9 cellular contexts compared by ENCODE assay signal in genomic region chr18:34222025-34222395, GRCh38. TPM values are rescaled to one million over a fixed set of nuclear protein-coding genes. Genes with fewer than 3 reads are reported as not detected.
A peak's percentile ranks its signal among the peaks of the same experiment; 100 is the strongest.
DNase-seq lines count a peak whose midpoint lies in the region; ATAC-seq, FAIRE-seq and TF ChIP-seq lines count a peak whose summit lies in the region.
"Had no signal": no experiment of that assay in that cellular context is flagged by ENCODE, and none has a peak within 500 bp of the region (broad histone marks: within the 10 kb centered on the region; RNA-seq: fewer than 3 reads in every experiment).

No MANE protein-coding gene starts in this region.

- FAIRE-seq in A549 (lab: Jason Lieb, UNC): no peak

- DNase-seq in A549 (ENCODE audit: low read depth in 1 of 2, low spot score in 1 of 2) (no peak), adipocyte (ENCODE audit: low read depth) (no peak), left kidney (ENCODE audit: low read depth, low spot score) (peak; percentile 56), tibial nerve (ENCODE audit: low spot score in 2 of 2) (no peak), RKO (ENCODE audit: low spot score) (no peak)

- no peaks in the 10 kb centered on the region for H3K4me1 ChIP-seq in A549
- peaks cover 19% of the 10 kb centered on the region for H3K4me1 ChIP-seq in adipocyte (ENCODE audit: control insufficient read depth, insufficient read depth, low read length)
- H3K4me1 ChIP-seq in tibial nerve: peaks cover 0 to 37% (median 17%) of the 10 kb centered on the region in 4 donors

- TF ChIP-seq RAD21 in A549 (conservative IDR thresholded peaks at IDR 0.05 in 1 of 2, IDR thresholded peaks at IDR 0.05 in 1 of 2): no peak

- ATAC-seq in A549 (0 out of 6 replicates have a peak, but pooled peaks of 1 of the 2 experiments have one; percentile 24), HG02852 (IDR thresholded peaks at IDR 0.05; ENCODE audit: unreplicated experiment) (peak; percentile 14), HG02610 (IDR thresholded peaks at IDR 0.05; ENCODE audit: unreplicated experiment) (no peak), HG03108 (IDR thresholded peaks at IDR 0.05; ENCODE audit: unreplicated experiment) (no peak)

- POLR2A ChIA-PET in A549 (lab: Yijun Ruan, JAX): no interaction called here

- no peak overlapping the region for H3K9ac ChIP-seq in adipocyte (ENCODE audit: low read length)

- peak overlapping the region; percentile 59 for H3K4me2 ChIP-seq in A549

- no peaks in the 10 kb centered on the region for H3K36me3 ChIP-seq in adipocyte (ENCODE audit: control insufficient read depth, insufficient read depth, low read length, severe bottlenecking)
- no peaks in the 10 kb centered on the region for H3K36me3 ChIP-seq in tibial nerve

- TF ChIP-seq EP300 in A549 (IDR thresholded peaks at IDR 0.05) (no peak), tibial nerve (IDR thresholded peaks at IDR 0.05) (no peak)

- no peak for TF ChIP-seq CTCF in A549 (IDR thresholded peaks at IDR 0.05)
- TF ChIP-seq CTCF in tibial nerve (IDR thresholded peaks at IDR 0.05): no peak

- H3K9me3 ChIP-seq in A549 (no peaks in the 10 kb centered on the region), adipocyte (ENCODE audit: control insufficient read depth, low read length) (no peaks in the 10 kb centered on the region), tibial nerve (no peaks in the 10 kb centered on the region)

- H3K27me3 ChIP-seq in adipocyte (replicated peaks; ENCODE audit: control insufficient read depth, insufficient read depth, low read length): peaks cover 77% of the 10 kb centered on the region
- H3K27me3 ChIP-seq in tibial nerve: peaks cover 0 to 58% of the 10 kb centered on the region in 2 donors

- TF ChIP-seq POLR2A in A549 (IDR thresholded peaks at IDR 0.05; ENCODE audit: low read length): no peak
- no peak for TF ChIP-seq POLR2A in tibial nerve (IDR thresholded peaks at IDR 0.05)

- CTCF ChIA-PET in A549 (lab: Yijun Ruan, JAX): no interaction called here

- H3K27ac ChIP-seq in A549 (no peak overlapping the region), tibial nerve (no peak overlapping the region)

- peak overlapping the region; percentile 23; the same call in 1 of the 3 replicates for H3K4me3 ChIP-seq in A549
- H3K4me3 ChIP-seq in adipocyte (ENCODE audit: low read length): peak overlapping the region; percentile 74
- peak overlapping the region; percentile 18 to 48 (median 43) for H3K4me3 ChIP-seq in tibial nerve

- 4% methylated on average over 9 of the region's 11 CpGs for WGBS in A549 (ENCODE audit: missing lambda C conversion rate)
- WGBS in tibial nerve, 2 donors: 1 to 6% methylated on average over 11 of the region's 11 CpGs

TF ChIP-seq in A549, 52 proteins besides CTCF, POLR2A, EP300 and RAD21:
- TF ChIP-seq FOXS1 (CRISPR knock-in tag; IDR thresholded peaks at IDR 0.05) (no peak), SMC3 (IDR thresholded peaks at IDR 0.05) (no peak), RNF2 (IDR thresholded peaks at IDR 0.05; ENCODE audit: borderline replicate concordance, low read depth) (no peak), GATA3 (IDR thresholded peaks at IDR 0.05; ENCODE audit: borderline replicate concordance) (no peak), HOXB13 (CRISPR knock-in tag; IDR thresholded peaks at IDR 0.05; ENCODE audit: low read depth) (no peak)
- TF ChIP-seq, protein P1, sequence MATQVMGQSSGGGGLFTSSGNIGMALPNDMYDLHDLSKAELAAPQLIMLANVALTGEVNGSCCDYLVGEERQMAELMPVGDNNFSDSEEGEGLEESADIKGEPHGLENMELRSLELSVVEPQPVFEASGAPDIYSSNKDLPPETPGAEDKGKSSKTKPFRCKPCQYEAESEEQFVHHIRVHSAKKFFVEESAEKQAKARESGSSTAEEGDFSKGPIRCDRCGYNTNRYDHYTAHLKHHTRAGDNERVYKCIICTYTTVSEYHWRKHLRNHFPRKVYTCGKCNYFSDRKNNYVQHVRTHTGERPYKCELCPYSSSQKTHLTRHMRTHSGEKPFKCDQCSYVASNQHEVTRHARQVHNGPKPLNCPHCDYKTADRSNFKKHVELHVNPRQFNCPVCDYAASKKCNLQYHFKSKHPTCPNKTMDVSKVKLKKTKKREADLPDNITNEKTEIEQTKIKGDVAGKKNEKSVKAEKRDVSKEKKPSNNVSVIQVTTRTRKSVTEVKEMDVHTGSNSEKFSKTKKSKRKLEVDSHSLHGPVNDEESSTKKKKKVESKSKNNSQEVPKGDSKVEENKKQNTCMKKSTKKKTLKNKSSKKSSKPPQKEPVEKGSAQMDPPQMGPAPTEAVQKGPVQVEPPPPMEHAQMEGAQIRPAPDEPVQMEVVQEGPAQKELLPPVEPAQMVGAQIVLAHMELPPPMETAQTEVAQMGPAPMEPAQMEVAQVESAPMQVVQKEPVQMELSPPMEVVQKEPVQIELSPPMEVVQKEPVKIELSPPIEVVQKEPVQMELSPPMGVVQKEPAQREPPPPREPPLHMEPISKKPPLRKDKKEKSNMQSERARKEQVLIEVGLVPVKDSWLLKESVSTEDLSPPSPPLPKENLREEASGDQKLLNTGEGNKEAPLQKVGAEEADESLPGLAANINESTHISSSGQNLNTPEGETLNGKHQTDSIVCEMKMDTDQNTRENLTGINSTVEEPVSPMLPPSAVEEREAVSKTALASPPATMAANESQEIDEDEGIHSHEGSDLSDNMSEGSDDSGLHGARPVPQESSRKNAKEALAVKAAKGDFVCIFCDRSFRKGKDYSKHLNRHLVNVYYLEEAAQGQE (IDR thresholded peaks at IDR 0.05): no peak
TF ChIP-seq in A549: peak in this region for 0.

RNA-seq across cellular contexts. Expression of gene NOL4, which starts 2.7 kb away (rescaled TPM):
- not detected in 2 replicates for polyA plus RNA-seq in A549 (2011; rRNA removed)
- polyA plus RNA-seq in A549 (2012; cell fraction: cytosol; rRNA removed): not detected in 2 replicates
- not detected in 2 replicates for polyA plus RNA-seq in A549 (2012; cell fraction: nucleus; rRNA removed)
- not detected in 3 replicates for polyA plus RNA-seq in A549 (2017; fragmentation: RNase III; extraction: RNeasy Plus Mini Kit Qiagen cat#74134 plus additional on column Dnase treatment)
- polyA minus RNA-seq in A549 (2011; rRNA and poly(A)+ RNA removed): not detected in 2 replicates
- not detected for total RNA-seq in tibial nerve
- total RNA-seq: SK-MEL-5 had no signal

Comparison
In these comparisons a context has a peak if more than half of its experiments do, and no peak if none do; other contexts are left out.
1. H3K4me3 ChIP-seq: peak in every context shown above with its lines; median percentile 74 in adipocyte; 43 in tibial nerve; 23 in A549.